Comparison of ENCODE assay signal across 24 cellular contexts in the genomic region with DNA sequence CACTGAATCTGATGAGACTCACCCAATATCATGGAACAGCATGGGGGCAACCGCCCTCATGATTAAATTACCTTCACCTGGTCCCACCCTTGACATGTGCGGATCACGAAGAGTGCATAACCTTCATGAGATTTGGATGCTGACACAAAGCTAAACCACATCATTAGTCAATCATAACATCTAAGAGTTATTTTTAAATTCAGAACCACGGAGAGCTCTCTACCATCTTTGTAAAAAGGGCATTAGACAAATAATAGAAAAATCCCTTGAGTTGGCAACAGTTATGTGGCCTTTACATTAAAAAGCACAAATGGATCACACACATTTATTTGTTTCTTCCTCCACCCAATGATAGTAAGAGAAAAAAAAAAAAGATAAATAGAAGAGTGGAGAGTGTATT.
DNase-seq lines count a peak whose midpoint lies in the region; ATAC-seq and TF ChIP-seq lines count a peak whose summit lies in the region.
"Had no signal": no experiment of that assay in that cellular context is flagged by ENCODE, and none has a peak within 500 bp of the region (broad histone marks: within the 10 kb centered on the region; RNA-seq: fewer than 3 reads in every experiment).

No MANE protein-coding gene starts in this region.

- H3K4me3 Mint-ChIP-seq in GM23338 = no peak overlapping the region
- H3K4me3 Mint-ChIP-seq in central memory CD8-positive, alpha-beta T cell = no peak overlapping the region
- H3K4me3 Mint-ChIP-seq in immature natural killer cell = no peak overlapping the region
- H3K4me3 Mint-ChIP-seq: CD14-positive monocyte; CD4-positive, alpha-beta memory T cell; CD4-positive, CD25-positive, alpha-beta regulatory T cell; CD8-positive, alpha-beta memory T cell had no signal

- no peak for ATAC-seq in GM23338
- ATAC-seq in central memory CD8-positive, alpha-beta T cell (replicated peaks; ENCODE audit: extremely low read depth, poor library complexity, severe bottlenecking) = no peak
- ATAC-seq: GM12878 had no signal

- H3K4me1 ChIP-seq in GM23338 (ENCODE audit: insufficient read depth) (no peaks in the 10 kb centered on the region), Karpas-422 (ENCODE audit: low read length) (no peaks in the 10 kb centered on the region)
- H3K4me1 ChIP-seq: BE2C, BLaER1 had no signal

- H3K79me2 ChIP-seq in GM23338 (replicated peaks; ENCODE audit: insufficient read depth) = no peaks in the 10 kb centered on the region
- no peaks in the 10 kb centered on the region for H3K79me2 ChIP-seq in Karpas-422 (ENCODE audit: low read length)

- H3K9me3 ChIP-seq in Karpas-422 (ENCODE audit: low read length) = no peaks in the 10 kb centered on the region
- H3K9me3 ChIP-seq: BE2C, BLaER1 had no signal

- H3K4me1 Mint-ChIP-seq in GM23338 (no peaks in the 10 kb centered on the region; the same call in 1 of the 3 replicates), immature natural killer cell (no peaks in the 10 kb centered on the region)
- no peaks in the 10 kb centered on the region for H3K4me1 Mint-ChIP-seq in central memory CD8-positive, alpha-beta T cell
- H3K4me1 Mint-ChIP-seq: CD14-positive monocyte; CD4-positive, alpha-beta memory T cell; CD8-positive, alpha-beta memory T cell had no signal

- no peaks in the 10 kb centered on the region for H3K27me3 Mint-ChIP-seq in GM23338 (ENCODE audit: insufficient read depth, low read depth, poor library complexity)
- peaks cover 47% of the 10 kb centered on the region for H3K27me3 Mint-ChIP-seq in central memory CD8-positive, alpha-beta T cell
- H3K27me3 Mint-ChIP-seq in immature natural killer cell (ENCODE audit: low read depth in 3 of 3) = no peaks in the 10 kb centered on the region

- DNase-seq in GM23338 (ENCODE audit: low spot score) (peak; percentile 3), left kidney (ENCODE audit: low read depth, low spot score) (peak; percentile 18), SKM-1 (lab: John Stamatoyannopoulos, UW; ENCODE audit: unreplicated experiment) (no peak), immature natural killer cell (no peak), Karpas-422 (no peak)
- DNase-seq in central memory CD8-positive, alpha-beta T cell (ENCODE audit: low spot score in 2 of 2) = no peak
- DNase-seq: 8988T; ACHN; BE2C; C1 segment of cervical spinal cord; CD4-positive, alpha-beta memory T cell; CD4-positive, CD25-positive, alpha-beta regulatory T cell; CD8-positive, alpha-beta memory T cell; COR-L47; DMS 273 treated with DMSO at 0.1 percent for 48 hours; DMS153; DMS53; DMS79; DND-41; EL; GDM1 had no signal

- H3K36me3 ChIP-seq in GM23338 (ENCODE audit: insufficient read depth) (no peaks in the 10 kb centered on the region), Karpas-422 (ENCODE audit: insufficient read depth, low read length) (no peaks in the 10 kb centered on the region)
- H3K36me3 ChIP-seq: BE2C, BLaER1 had no signal

- H3K27ac ChIP-seq in GM23338 (ENCODE audit: low read depth) (no peak overlapping the region), Karpas-422 (ENCODE audit: low read length) (no peak overlapping the region)
- H3K27ac ChIP-seq: BLaER1 had no signal

- no peak overlapping the region for H3K4me3 ChIP-seq in GM23338
- no peak overlapping the region for H3K4me3 ChIP-seq in Karpas-422 (ENCODE audit: low read length)
- H3K4me3 ChIP-seq: BLaER1, GM12878 had no signal

- H3K36me3 Mint-ChIP-seq in GM23338 (ENCODE audit: low read depth) = no peaks in the 10 kb centered on the region
- H3K36me3 Mint-ChIP-seq in central memory CD8-positive, alpha-beta T cell (ENCODE audit: insufficient read depth) = no peaks in the 10 kb centered on the region
- no peaks in the 10 kb centered on the region for H3K36me3 Mint-ChIP-seq in immature natural killer cell
- H3K36me3 Mint-ChIP-seq: CD14-positive monocyte; CD4-positive, alpha-beta memory T cell; CD4-positive, CD25-positive, alpha-beta regulatory T cell; CD8-positive, alpha-beta memory T cell had no signal

- H3F3A ChIP-seq in GM23338 (replicated peaks; ENCODE audit: low read depth) = no peaks in the 10 kb centered on the region

- no peaks in the 10 kb centered on the region for H3K9me2 ChIP-seq in GM23338 (ENCODE audit: insufficient read depth)
- H3K9me2 ChIP-seq in Karpas-422 (replicated peaks; ENCODE audit: insufficient read depth, low read length) = no peaks in the 10 kb centered on the region

- H3K27me3 ChIP-seq in GM23338 (ENCODE audit: insufficient read depth) (no peaks in the 10 kb centered on the region), Karpas-422 (ENCODE audit: low read length) (no peaks in the 10 kb centered on the region)
- H3K27me3 ChIP-seq: BE2C, BLaER1 had no signal

- H2AFZ ChIP-seq in GM23338 (no peak overlapping the region), Karpas-422 (ENCODE audit: low read length) (no peak overlapping the region)

- H3K4me2 ChIP-seq in GM23338 (no peak overlapping the region), Karpas-422 (ENCODE audit: low read depth, low read length, poor library complexity, severe bottlenecking) (no peak overlapping the region)
- H3K4me2 ChIP-seq: BLaER1 had no signal

- H3K9ac ChIP-seq in Karpas-422 (ENCODE audit: low read length) = no peak overlapping the region
- H3K9ac ChIP-seq: BLaER1 had no signal

- H3K27ac Mint-ChIP-seq in GM23338 (no peak overlapping the region), immature natural killer cell (no peak overlapping the region)
- peak overlapping the region; percentile 6 for H3K27ac Mint-ChIP-seq in central memory CD8-positive, alpha-beta T cell (ENCODE audit: low read depth)
- H3K27ac Mint-ChIP-seq: CD14-positive monocyte; CD4-positive, alpha-beta memory T cell; CD4-positive, CD25-positive, alpha-beta regulatory T cell; CD8-positive, alpha-beta memory T cell had no signal

- no peaks in the 10 kb centered on the region for H4K20me1 ChIP-seq in GM23338 (replicated peaks; ENCODE audit: insufficient read depth)
- H4K20me1 ChIP-seq in Karpas-422 (ENCODE audit: insufficient read depth, low read depth, low read length) = no peaks in the 10 kb centered on the region
- H4K20me1 ChIP-seq: BLaER1 had no signal

- TF ChIP-seq CTCF in GM23338 (conservative IDR thresholded peaks at IDR 0.05; ENCODE audit: low read depth in 2 of 2) = no peak

- no peaks in the 10 kb centered on the region for H3K9me3 Mint-ChIP-seq in GM23338
- peaks cover 10% of the 10 kb centered on the region for H3K9me3 Mint-ChIP-seq in central memory CD8-positive, alpha-beta T cell
- H3K9me3 Mint-ChIP-seq in immature natural killer cell = no peaks in the 10 kb centered on the region
- H3K9me3 Mint-ChIP-seq: CD4-positive, CD25-positive, alpha-beta regulatory T cell; CD8-positive, alpha-beta memory T cell had no signal

TF ChIP-seq in GM23338, 12 proteins besides CTCF, POLR2A, EP300 and RAD21:
- TF ChIP-seq, protein P1, sequence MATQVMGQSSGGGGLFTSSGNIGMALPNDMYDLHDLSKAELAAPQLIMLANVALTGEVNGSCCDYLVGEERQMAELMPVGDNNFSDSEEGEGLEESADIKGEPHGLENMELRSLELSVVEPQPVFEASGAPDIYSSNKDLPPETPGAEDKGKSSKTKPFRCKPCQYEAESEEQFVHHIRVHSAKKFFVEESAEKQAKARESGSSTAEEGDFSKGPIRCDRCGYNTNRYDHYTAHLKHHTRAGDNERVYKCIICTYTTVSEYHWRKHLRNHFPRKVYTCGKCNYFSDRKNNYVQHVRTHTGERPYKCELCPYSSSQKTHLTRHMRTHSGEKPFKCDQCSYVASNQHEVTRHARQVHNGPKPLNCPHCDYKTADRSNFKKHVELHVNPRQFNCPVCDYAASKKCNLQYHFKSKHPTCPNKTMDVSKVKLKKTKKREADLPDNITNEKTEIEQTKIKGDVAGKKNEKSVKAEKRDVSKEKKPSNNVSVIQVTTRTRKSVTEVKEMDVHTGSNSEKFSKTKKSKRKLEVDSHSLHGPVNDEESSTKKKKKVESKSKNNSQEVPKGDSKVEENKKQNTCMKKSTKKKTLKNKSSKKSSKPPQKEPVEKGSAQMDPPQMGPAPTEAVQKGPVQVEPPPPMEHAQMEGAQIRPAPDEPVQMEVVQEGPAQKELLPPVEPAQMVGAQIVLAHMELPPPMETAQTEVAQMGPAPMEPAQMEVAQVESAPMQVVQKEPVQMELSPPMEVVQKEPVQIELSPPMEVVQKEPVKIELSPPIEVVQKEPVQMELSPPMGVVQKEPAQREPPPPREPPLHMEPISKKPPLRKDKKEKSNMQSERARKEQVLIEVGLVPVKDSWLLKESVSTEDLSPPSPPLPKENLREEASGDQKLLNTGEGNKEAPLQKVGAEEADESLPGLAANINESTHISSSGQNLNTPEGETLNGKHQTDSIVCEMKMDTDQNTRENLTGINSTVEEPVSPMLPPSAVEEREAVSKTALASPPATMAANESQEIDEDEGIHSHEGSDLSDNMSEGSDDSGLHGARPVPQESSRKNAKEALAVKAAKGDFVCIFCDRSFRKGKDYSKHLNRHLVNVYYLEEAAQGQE (IDR thresholded peaks at IDR 0.05; ENCODE audit: unreplicated experiment) = peak; percentile 51
- TF ChIP-seq JUNB (IDR thresholded peaks at IDR 0.05; ENCODE audit: unreplicated experiment) = no peak

Comparison
In these comparisons a context has a peak if more than half of its experiments do, and no peak if none do; other contexts are left out.
1. DNase-seq: peak in GM23338 (single experiment) and left kidney (single experiment); none in central memory CD8-positive, alpha-beta T cell (0 of 2), SKM-1 (single experiment), immature natural killer cell (0 of 3) and Karpas-422 (single experiment).